In genomic region chr12:48183091-48183875, GRCh38 we compare ENCODE assay signal across 8 cellular contexts. TPM values are rescaled to one million over a fixed set of nuclear protein-coding genes. Genes with fewer than 3 reads are reported as not detected.
DNase-seq lines count a peak whose midpoint lies in the region; ATAC-seq and TF ChIP-seq lines count a peak whose summit lies in the region.

Gene CCDC184, plus strand, starts transcription at chr12:48183644. Its CDS starts 479 bp downstream, at chr12:48184123.

- H3K9me2 ChIP-seq in HCT116 (ENCODE audit: insufficient read depth) = no peaks in the 10 kb centered on the region

- TF ChIP-seq POLR2A in HCT116 (IDR thresholded peaks at IDR 0.05; ENCODE audit: borderline replicate concordance, extremely low read depth, insufficient read depth, insufficient read length) = no peak

- peaks cover 9% of the 10 kb centered on the region; the same call in 1 of the 2 replicates for H3K27me3 ChIP-seq in HCT116 (ENCODE audit: insufficient read depth, low read length)

- no peaks in the 10 kb centered on the region for H3K79me2 ChIP-seq in HCT116 (ENCODE audit: insufficient read depth, low read length)

- peaks cover 4 to 25% of the 10 kb centered on the region in 2 experiments; a peak in 2 of 4 replicates for H3K4me1 ChIP-seq in HCT116 (ENCODE audit: control insufficient read depth in 1 of 2, insufficient read depth in 2 of 2, low read length in 2 of 2)

- peak; percentile 34; the same call in 1 of the 2 replicates for TF ChIP-seq RAD21 in HCT116 (IDR thresholded peaks at IDR 0.05; ENCODE audit: low read depth)

- peak; percentile 85 for ATAC-seq in HCT116

- DNase-seq in GM03348 (ENCODE audit: low spot score) = peak; percentile 84
- peak; percentile 57 for DNase-seq in HCT116 (ENCODE audit: low read depth, low spot score)
- DNase-seq in NCI-H1092 (lab: John Stamatoyannopoulos, UW) = peak; percentile 88
- DNase-seq in T-helper 9 cell = peak; percentile 62
- peak; percentile 87 for DNase-seq in astrocyte of the hippocampus (ENCODE audit: low read depth, low spot score)
- DNase-seq in hypothalamus (lab: John Stamatoyannopoulos, UW) = peak in 48 of 51 donors; percentile 21 to 88 (median 66)
- DNase-seq in retina = peak; percentile 96
- no peak for DNase-seq in GOT3 (lab: John Stamatoyannopoulos, UW)

- peak within 1 kb of the TSS; percentile 83 for H3K4me2 ChIP-seq in HCT116 (ENCODE audit: low read length)

- no peaks in the 10 kb centered on the region for H3K9me3 ChIP-seq in HCT116 (ENCODE audit: control insufficient read depth in 1 of 2, insufficient read depth in 1 of 2, low read depth in 1 of 2, low read length in 2 of 2)

- H3K36me3 ChIP-seq in HCT116 (ENCODE audit: control insufficient read depth in 1 of 2, insufficient read depth in 2 of 2, low read length in 2 of 2) = no peaks in the 10 kb centered on the region

- peak within 1 kb of the TSS; percentile 39 for H3K9ac ChIP-seq in HCT116 (ENCODE audit: low read length)

- RAD21 ChIA-PET in HCT116 (lab: Charles Lee; ENCODE audit: low non-redundant PET in 1 of 2, low total read pairs in 2 of 2, uncharacterized antibody in 2 of 2, unreplicated experiment in 2 of 2) = interaction anchor here in 1 of 2 experiments (0.6 kb wide), 1 partner anchor 42 kb away, joined by 3 read pairs; no protein-coding TSS in a partner anchor

- peak within 1 kb of the TSS; percentile 72 for H2AFZ ChIP-seq in HCT116 (ENCODE audit: low read depth, low read length, poor library complexity, severe bottlenecking)

- BruUV-seq in HCT116 (replicated peaks; lab: Mats Ljungman, UMichigan) = no TSS peak

- intact Hi-C loops in HCT116 (cut with micrococcal nuclease) = no loop called here

- POLR2A ChIA-PET in HCT116 (lab: Charles Lee) = interaction anchor here (0.8 kb wide), 1 partner anchor 26 kb away, joined by 3 read pairs; the partner anchor contains the start of gene ASB8

- peak within 1 kb of the TSS; percentile 62 to 64 for H3K4me3 ChIP-seq in HCT116 (replicated peaks in 1 of 2; ENCODE audit: low read depth in 1 of 2, low read length in 2 of 2)

- CTCF ChIA-PET in HCT116 (lab: Charles Lee) = interaction anchor here (0.9 to 1.5 kb wide), 5 partner anchors 14 to 26 kb away, joined by 3 to 13 read pairs (median 4); partner anchors contain the start of gene ASB8

- no peaks in the 10 kb centered on the region for H4K20me1 ChIP-seq in HCT116 (ENCODE audit: insufficient read depth)

- peak; percentile 39 to 81 (median 44) for TF ChIP-seq CTCF in HCT116 (IDR thresholded peaks at IDR 0.05 in 2 of 3, conservative IDR thresholded peaks at IDR 0.05 in 1 of 3; ENCODE audit: borderline replicate concordance in 1 of 3, insufficient read depth in 1 of 3, low read depth in 2 of 3, low read length in 2 of 3)

- H3K27ac ChIP-seq in HCT116 (ENCODE audit: low read depth, low read length) = no peak within 1 kb of the TSS

TF ChIP-seq in HCT116, 20 proteins besides CTCF, POLR2A, EP300 and RAD21:
- TF ChIP-seq ZNF274 (IDR thresholded peaks at IDR 0.05; ENCODE audit: low read depth, low read length) = no peak
- peak; percentile 49 for TF ChIP-seq ELF1 (IDR thresholded peaks at IDR 0.05; ENCODE audit: borderline replicate concordance, low read depth)

RNA-seq across cellular contexts. Expression of gene CCDC184, which starts in this region (rescaled TPM):
- total RNA-seq in HCT116 (2021; ENCODE audit: unreplicated experiment) = 0.34 TPM
- polyA plus RNA-seq in HCT116 (2012) = 0.09 and 0.17 TPM in 2 replicates

Comparison
In these comparisons a context has a peak if more than half of its experiments do, and no peak if none do; other contexts are left out.
1. Peak in DNase-seq, ATAC-seq, H3K4me3 ChIP-seq, H3K9ac ChIP-seq and H3K4me2 ChIP-seq in HCT116; RNA of the gene not detected or under 1 TPM.